In the genomic region with DNA sequence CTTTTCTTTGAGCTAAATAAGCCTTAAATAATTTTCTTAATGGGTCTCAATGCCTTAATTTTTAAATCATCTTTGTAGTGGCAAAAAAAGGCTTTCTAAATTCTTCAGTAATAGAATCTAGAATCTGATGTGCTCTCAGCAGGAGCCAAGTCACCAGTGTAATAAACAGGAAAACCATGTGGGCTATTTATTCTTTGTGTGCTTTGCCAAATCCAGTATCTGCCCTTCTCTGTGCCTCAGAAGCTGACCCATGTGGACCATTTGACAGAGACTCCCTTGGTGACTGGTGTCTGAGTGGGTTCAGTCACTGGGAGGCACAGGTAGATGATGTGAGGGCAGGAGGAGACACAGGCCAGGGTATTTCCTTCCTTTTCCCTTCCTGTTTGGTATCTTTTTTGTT, we compare ENCODE assay signal across 1 cellular context.
TF ChIP-seq lines count a peak whose summit lies in the region.

No MANE protein-coding gene starts in this region.

TF ChIP-seq in GM23338, 12 proteins besides CTCF, POLR2A, EP300 and RAD21 (continued from another document):
- TF ChIP-seq, protein P1, sequence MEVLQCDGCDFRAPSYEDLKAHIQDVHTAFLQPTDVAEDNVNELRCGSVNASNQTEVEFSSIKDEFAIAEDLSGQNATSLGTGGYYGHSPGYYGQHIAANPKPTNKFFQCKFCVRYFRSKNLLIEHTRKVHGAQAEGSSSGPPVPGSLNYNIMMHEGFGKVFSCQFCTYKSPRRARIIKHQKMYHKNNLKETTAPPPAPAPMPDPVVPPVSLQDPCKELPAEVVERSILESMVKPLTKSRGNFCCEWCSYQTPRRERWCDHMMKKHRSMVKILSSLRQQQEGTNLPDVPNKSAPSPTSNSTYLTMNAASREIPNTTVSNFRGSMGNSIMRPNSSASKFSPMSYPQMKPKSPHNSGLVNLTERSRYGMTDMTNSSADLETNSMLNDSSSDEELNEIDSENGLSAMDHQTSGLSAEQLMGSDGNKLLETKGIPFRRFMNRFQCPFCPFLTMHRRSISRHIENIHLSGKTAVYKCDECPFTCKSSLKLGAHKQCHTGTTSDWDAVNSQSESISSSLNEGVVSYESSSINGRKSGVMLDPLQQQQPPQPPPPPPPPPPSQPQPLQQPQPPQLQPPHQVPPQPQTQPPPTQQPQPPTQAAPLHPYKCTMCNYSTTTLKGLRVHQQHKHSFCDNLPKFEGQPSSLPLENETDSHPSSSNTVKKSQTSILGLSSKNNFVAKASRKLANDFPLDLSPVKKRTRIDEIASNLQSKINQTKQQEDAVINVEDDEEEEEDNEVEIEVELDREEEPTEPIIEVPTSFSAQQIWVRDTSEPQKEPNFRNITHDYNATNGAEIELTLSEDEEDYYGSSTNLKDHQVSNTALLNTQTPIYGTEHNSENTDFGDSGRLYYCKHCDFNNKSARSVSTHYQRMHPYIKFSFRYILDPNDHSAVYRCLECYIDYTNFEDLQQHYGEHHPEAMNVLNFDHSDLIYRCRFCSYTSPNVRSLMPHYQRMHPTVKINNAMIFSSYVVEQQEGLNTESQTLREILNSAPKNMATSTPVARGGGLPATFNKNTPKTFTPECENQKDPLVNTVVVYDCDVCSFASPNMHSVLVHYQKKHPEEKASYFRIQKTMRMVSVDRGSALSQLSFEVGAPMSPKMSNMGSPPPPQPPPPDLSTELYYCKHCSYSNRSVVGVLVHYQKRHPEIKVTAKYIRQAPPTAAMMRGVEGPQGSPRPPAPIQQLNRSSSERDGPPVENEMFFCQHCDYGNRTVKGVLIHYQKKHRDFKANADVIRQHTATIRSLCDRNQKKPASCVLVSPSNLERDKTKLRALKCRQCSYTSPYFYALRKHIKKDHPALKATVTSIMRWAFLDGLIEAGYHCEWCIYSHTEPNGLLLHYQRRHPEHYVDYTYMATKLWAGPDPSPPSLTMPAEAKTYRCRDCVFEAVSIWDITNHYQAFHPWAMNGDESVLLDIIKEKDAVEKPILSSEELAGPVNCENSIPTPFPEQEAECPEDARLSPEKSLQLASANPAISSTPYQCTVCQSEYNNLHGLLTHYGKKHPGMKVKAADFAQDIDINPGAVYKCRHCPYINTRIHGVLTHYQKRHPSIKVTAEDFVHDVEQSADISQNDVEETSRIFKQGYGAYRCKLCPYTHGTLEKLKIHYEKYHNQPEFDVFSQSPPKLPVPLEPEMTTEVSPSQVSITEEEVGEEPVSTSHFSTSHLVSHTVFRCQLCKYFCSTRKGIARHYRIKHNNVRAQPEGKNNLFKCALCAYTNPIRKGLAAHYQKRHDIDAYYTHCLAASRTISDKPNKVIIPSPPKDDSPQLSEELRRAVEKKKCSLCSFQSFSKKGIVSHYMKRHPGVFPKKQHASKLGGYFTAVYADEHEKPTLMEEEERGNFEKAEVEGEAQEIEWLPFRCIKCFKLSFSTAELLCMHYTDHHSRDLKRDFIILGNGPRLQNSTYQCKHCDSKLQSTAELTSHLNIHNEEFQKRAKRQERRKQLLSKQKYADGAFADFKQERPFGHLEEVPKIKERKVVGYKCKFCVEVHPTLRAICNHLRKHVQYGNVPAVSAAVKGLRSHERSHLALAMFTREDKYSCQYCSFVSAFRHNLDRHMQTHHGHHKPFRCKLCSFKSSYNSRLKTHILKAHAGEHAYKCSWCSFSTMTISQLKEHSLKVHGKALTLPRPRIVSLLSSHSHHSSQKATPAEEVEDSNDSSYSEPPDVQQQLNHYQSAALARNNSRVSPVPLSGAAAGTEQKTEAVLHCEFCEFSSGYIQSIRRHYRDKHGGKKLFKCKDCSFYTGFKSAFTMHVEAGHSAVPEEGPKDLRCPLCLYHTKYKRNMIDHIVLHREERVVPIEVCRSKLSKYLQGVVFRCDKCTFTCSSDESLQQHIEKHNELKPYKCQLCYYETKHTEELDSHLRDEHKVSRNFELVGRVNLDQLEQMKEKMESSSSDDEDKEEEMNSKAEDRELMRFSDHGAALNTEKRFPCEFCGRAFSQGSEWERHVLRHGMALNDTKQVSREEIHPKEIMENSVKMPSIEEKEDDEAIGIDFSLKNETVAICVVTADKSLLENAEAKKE (CRISPR knock-in tag; IDR thresholded peaks at IDR 0.05): no peak
- TF ChIP-seq ZNF114 (CRISPR knock-in tag; IDR thresholded peaks at IDR 0.05) (no peak), ZNF331 (CRISPR knock-in tag; IDR thresholded peaks at IDR 0.05; ENCODE audit: low read depth) (no peak), EZH2 (IDR thresholded peaks at IDR 0.05; ENCODE audit: low read depth, unreplicated experiment) (no peak), STAT1 (IDR thresholded peaks at IDR 0.05; ENCODE audit: unreplicated experiment) (no peak), CREB1 (CRISPR knock-in tag; IDR thresholded peaks at IDR 0.05; ENCODE audit: low read depth) (no peak), JUNB (IDR thresholded peaks at IDR 0.05; ENCODE audit: unreplicated experiment) (no peak), EZH2phosphoT487 (IDR thresholded peaks at IDR 0.05; ENCODE audit: unreplicated experiment) (no peak), NANOG (IDR thresholded peaks at IDR 0.05; ENCODE audit: borderline replicate concordance) (no peak), POLR2AphosphoS5 (IDR thresholded peaks at IDR 0.05; ENCODE audit: low read depth) (no peak)
